ENCODE assay signal across 8 cellular contexts in genomic region chr3:107431298-107432012, GRCh38. TPM values are rescaled to one million over a fixed set of nuclear protein-coding genes. Genes with fewer than 3 reads are reported as not detected.
DNase-seq lines count a peak whose midpoint lies in the region; FAIRE-seq and TF ChIP-seq lines count a peak whose summit lies in the region.

No MANE protein-coding gene starts in this region.

- intact Hi-C loops in tibial artery (cut with DNase I; ENCODE audit: low total_unique reads) = loop anchor here (1.0 to 2.0 kb wide), 2 partner anchors 94 to 191 kb away; no protein-coding TSS in a partner anchor

- H3K4me1 ChIP-seq in tibial artery = peaks cover 0 to 10% (median 2%) of the 10 kb centered on the region in 4 donors

- H3K27ac Mint-ChIP-seq in nephron = peak overlapping the region; percentile 97 to 100 (median 97)

- H3K4me1 Mint-ChIP-seq in nephron = peaks cover 48% of the 10 kb centered on the region

- FAIRE-seq in RCC 7860 (lab: Jason Lieb, UNC) = no peak

- TF ChIP-seq CTCF in GM20000 (IDR thresholded peaks at IDR 0.05; ENCODE audit: extremely low read depth, missing control alignments) = no peak
- TF ChIP-seq CTCF in fibroblast of villous mesenchyme (IDR thresholded peaks at IDR 0.05; ENCODE audit: insufficient read depth, low read depth, low read length) = peak; percentile 9
- no peak for TF ChIP-seq CTCF in nephron (IDR thresholded peaks at IDR 0.05; ENCODE audit: unreplicated experiment in 3 of 3)
- no peak for TF ChIP-seq CTCF in tibial artery (IDR thresholded peaks at IDR 0.05)

- H3K4me3 Mint-ChIP-seq in nephron = peak overlapping the region; percentile 93 to 99 (median 97)

- no peaks in the 10 kb centered on the region for H3K27me3 ChIP-seq in tibial artery

- no peaks in the 10 kb centered on the region for H3K9me3 ChIP-seq in tibial artery

- no peaks in the 10 kb centered on the region for H3K9me3 Mint-ChIP-seq in nephron

- H3K4me3 ChIP-seq in fibroblast of villous mesenchyme (ENCODE audit: low read depth, low read length) (peak overlapping the region; percentile 70), tibial artery (peak overlapping the region; percentile 66 to 72)

- H3K27ac ChIP-seq in tibial artery = peak overlapping the region; percentile 95

- H3K27me3 Mint-ChIP-seq in nephron (ENCODE audit: low read depth) = peaks cover 3% of the 10 kb centered on the region

- H3K36me3 Mint-ChIP-seq in nephron (ENCODE audit: low read depth) = no peaks in the 10 kb centered on the region

- no peaks in the 10 kb centered on the region for H3K36me3 ChIP-seq in tibial artery

- DNase-seq in DMS153 treated with DMSO at 0.1 percent for 48 hours (lab: John Stamatoyannopoulos, UW; ENCODE audit: unreplicated experiment) = peak; percentile 29
- peak; percentile 75 for DNase-seq in GM20000 (ENCODE audit: low spot score)
- peak; percentile 79 for DNase-seq in HK-2 (ENCODE audit: unreplicated experiment)
- peak; percentile 59 for DNase-seq in RCC 7860 (ENCODE audit: low spot score)
- peak; percentile 11 for DNase-seq in activated gamma-delta T cell treated with Interleukin-2 at 50 U/mL for 16 hours
- DNase-seq in fibroblast of villous mesenchyme (ENCODE audit: low read depth) = peak; percentile 61
- peak; percentile 76 to 86 for DNase-seq in tibial artery

RNA-seq across cellular contexts. Expression of gene CCDC54, which starts 54.2 kb away (rescaled TPM):
- total RNA-seq in fibroblast of villous mesenchyme = not detected in 2 replicates

Comparison
In these comparisons a context has a peak if more than half of its experiments do, and no peak if none do; other contexts are left out.
1. Peak in every context shown above with its lines: DNase-seq, H3K4me3 ChIP-seq and H3K27ac ChIP-seq.
2. DNase-seq: peak in every context shown above with its lines; median percentile 81 in tibial artery; 79 in HK-2; 75 in GM20000; 61 in fibroblast of villous mesenchyme; 59 in RCC 7860; 29 in DMS153 treated with DMSO at 0.1 percent for 48 hours; 11 in activated gamma-delta T cell treated with Interleukin-2 at 50 U/mL for 16 hours.